ENCODE assay signal across 1 cellular context in the genomic region with DNA sequence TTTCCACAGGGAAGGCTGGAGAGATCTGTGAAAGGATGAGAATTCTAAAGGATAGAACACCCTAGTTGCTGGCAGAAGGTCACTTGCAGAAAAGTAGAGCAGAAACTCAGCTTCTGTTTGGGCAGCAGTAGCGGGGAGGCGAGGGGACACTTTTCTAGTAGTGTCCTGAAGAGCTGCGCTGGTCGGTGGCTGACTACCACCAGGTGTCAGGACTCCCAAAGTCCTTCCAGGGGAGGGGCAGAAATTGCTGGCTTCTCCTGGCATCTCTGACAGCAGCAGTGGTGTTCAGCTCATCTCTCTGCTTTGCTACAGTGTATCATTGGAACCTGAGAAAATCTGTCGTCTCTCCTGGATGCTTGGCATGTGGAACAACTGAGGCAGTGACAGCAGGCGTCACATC.
TF ChIP-seq lines count a peak whose summit lies in the region.

No MANE protein-coding gene starts in this region.

TF ChIP-seq in K562, 482 proteins besides CTCF, POLR2A, EP300 and RAD21 (continued from another document):
- TF ChIP-seq, protein P1, sequence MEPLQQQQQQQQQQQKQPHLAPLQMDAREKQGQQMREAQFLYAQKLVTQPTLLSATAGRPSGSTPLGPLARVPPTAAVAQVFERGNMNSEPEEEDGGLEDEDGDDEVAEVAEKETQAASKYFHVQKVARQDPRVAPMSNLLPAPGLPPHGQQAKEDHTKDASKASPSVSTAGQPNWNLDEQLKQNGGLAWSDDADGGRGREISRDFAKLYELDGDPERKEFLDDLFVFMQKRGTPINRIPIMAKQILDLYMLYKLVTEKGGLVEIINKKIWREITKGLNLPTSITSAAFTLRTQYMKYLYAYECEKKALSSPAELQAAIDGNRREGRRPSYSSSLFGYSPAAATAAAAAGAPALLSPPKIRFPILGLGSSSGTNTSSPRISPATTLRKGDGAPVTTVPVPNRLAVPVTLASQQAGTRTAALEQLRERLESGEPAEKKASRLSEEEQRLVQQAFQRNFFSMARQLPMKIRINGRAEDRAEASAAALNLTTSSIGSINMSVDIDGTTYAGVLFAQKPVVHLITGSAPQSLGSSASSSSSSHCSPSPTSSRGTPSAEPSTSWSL (CRISPR knock-in tag; IDR thresholded peaks at IDR 0.05; ENCODE audit: borderline replicate concordance): no peak
- no peak for TF ChIP-seq ZNF280A (IDR thresholded peaks at IDR 0.05; ENCODE audit: low read depth, partially characterized antibody)
- TF ChIP-seq FOXA3 (CRISPR knock-in tag; conservative IDR thresholded peaks at IDR 0.05 in 1 of 2, IDR thresholded peaks at IDR 0.05 in 1 of 2): no peak
- TF ChIP-seq WHSC1 (IDR thresholded peaks at IDR 0.05; ENCODE audit: low read length): no peak
- TF ChIP-seq, protein P2, sequence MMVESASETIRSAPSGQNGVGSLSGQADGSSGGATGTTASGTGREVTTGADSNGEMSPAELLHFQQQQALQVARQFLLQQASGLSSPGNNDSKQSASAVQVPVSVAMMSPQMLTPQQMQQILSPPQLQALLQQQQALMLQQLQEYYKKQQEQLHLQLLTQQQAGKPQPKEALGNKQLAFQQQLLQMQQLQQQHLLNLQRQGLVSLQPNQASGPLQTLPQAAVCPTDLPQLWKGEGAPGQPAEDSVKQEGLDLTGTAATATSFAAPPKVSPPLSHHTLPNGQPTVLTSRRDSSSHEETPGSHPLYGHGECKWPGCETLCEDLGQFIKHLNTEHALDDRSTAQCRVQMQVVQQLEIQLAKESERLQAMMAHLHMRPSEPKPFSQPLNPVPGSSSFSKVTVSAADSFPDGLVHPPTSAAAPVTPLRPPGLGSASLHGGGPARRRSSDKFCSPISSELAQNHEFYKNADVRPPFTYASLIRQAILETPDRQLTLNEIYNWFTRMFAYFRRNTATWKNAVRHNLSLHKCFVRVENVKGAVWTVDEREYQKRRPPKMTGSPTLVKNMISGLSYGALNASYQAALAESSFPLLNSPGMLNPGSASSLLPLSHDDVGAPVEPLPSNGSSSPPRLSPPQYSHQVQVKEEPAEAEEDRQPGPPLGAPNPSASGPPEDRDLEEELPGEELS (CRISPR knock-in tag; IDR thresholded peaks at IDR 0.05; ENCODE audit: borderline replicate concordance): no peak
- no peak for TF ChIP-seq GTF2E2 (tag; IDR thresholded peaks at IDR 0.05)
- no peak for TF ChIP-seq E2F1 (CRISPR knock-in tag; IDR thresholded peaks at IDR 0.05)
- TF ChIP-seq EHMT2 (IDR thresholded peaks at IDR 0.05): no peak
TF ChIP-seq in K562: peak in this region for 0.
